In genomic region chr5:139690385-139691274, GRCh38 we compare ENCODE assay signal across 9 cellular contexts. TPM values are rescaled to one million over a fixed set of nuclear protein-coding genes. Genes with fewer than 3 reads are reported as not detected.
DNase-seq lines count a peak whose midpoint lies in the region; ATAC-seq and TF ChIP-seq lines count a peak whose summit lies in the region.
"Had no signal": no experiment of that assay in that cellular context is flagged by ENCODE, and none has a peak within 500 bp of the region (broad histone marks: within the 10 kb centered on the region; RNA-seq: fewer than 3 reads in every experiment).

No MANE protein-coding gene starts in this region.

- TF ChIP-seq CTCF in foreskin keratinocyte (conservative IDR thresholded peaks at IDR 0.05) (no peak), psoas muscle (IDR thresholded peaks at IDR 0.05) (no peak), suprapubic skin (IDR thresholded peaks at IDR 0.05) (no peak)

- WGBS in psoas muscle, 3 donors, result 19 to 30% (median 21%) methylated on average over 20 of the region's 20 CpGs
- 52% methylated on average over 8 of the region's 20 CpGs for WGBS in suprapubic skin

- intact Hi-C loops in psoas muscle (cut with DNase I), result loop anchor here (2.0 to 5.0 kb wide), 2 partner anchors 56 to 72 kb away; no protein-coding TSS in a partner anchor

- TF ChIP-seq POLR2A in suprapubic skin (IDR thresholded peaks at IDR 0.05), result no peak

- H3K4me3 ChIP-seq in SJCRH30 (no peak overlapping the region), psoas muscle (no peak overlapping the region), suprapubic skin (no peak overlapping the region)

- DNase-seq in EH (ENCODE audit: low read depth), result peak; percentile 63
- peak; percentile 63 to 67 for DNase-seq in SJCRH30
- no peak for DNase-seq in foreskin keratinocyte
- DNase-seq in psoas muscle, result no peak
- no peak for DNase-seq in suprapubic skin (ENCODE audit: low spot score in 2 of 2)
- no peak for DNase-seq in dermis blood vessel endothelial cell
- DNase-seq in stimulated activated naive CD8-positive, alpha-beta T cell treated with anti-CD3 and anti-CD28 coated beads, Interleukin-15, Interleukin-2, amounts not matched to agents 100 U/mL and 50 U/mL, for 24 hours, result no peak
- DNase-seq: NCI-H187 treated with DMSO at 0.1 percent for 48 hours had no signal

- peak; percentile 43 for ATAC-seq in foreskin keratinocyte
- peak in 2 of 4 donors; percentile 2 to 3 for ATAC-seq in psoas muscle
- ATAC-seq in GM21515 (IDR thresholded peaks at IDR 0.05; ENCODE audit: unreplicated experiment), result no peak
- ATAC-seq in stimulated activated naive CD8-positive, alpha-beta T cell treated with anti-CD3 and anti-CD28 coated beads, Interleukin-15, Interleukin-2, amounts not matched to agents 100 U/mL and 50 U/mL, for 24 hours, result no peak

- H3K27me3 ChIP-seq in SJCRH30, result no peaks in the 10 kb centered on the region
- peaks cover 28% of the 10 kb centered on the region for H3K27me3 ChIP-seq in foreskin keratinocyte
- H3K27me3 ChIP-seq in psoas muscle (ENCODE audit: insufficient read depth in 3 of 3, low read length in 2 of 3), result no peaks in the 10 kb centered on the region
- no peaks in the 10 kb centered on the region for H3K27me3 ChIP-seq in suprapubic skin

- H3K27ac ChIP-seq in SJCRH30 (no peak overlapping the region), foreskin keratinocyte (no peak overlapping the region), psoas muscle (peak overlapping the region; percentile 16), suprapubic skin (no peak overlapping the region)

- no peak for TF ChIP-seq EP300 in suprapubic skin (IDR thresholded peaks at IDR 0.05)

- peaks cover 3% of the 10 kb centered on the region; the same call in 1 of the 2 replicates for H3K36me3 ChIP-seq in SJCRH30
- no peaks in the 10 kb centered on the region for H3K36me3 ChIP-seq in psoas muscle (ENCODE audit: insufficient read depth in 1 of 2, low read depth in 1 of 2)
- H3K36me3 ChIP-seq in suprapubic skin, result no peaks in the 10 kb centered on the region

- H3K9me3 ChIP-seq in SJCRH30 (replicated peaks) (no peaks in the 10 kb centered on the region), psoas muscle (no peaks in the 10 kb centered on the region), suprapubic skin (no peaks in the 10 kb centered on the region)

- H3K4me1 ChIP-seq in SJCRH30, result peaks cover 28% of the 10 kb centered on the region
- H3K4me1 ChIP-seq in foreskin keratinocyte, result no peaks in the 10 kb centered on the region
- peaks cover 65% of the 10 kb centered on the region for H3K4me1 ChIP-seq in psoas muscle
- H3K4me1 ChIP-seq in suprapubic skin, result peaks cover 19% of the 10 kb centered on the region

RNA-seq across cellular contexts. Expression of gene CXXC5, which starts 42.5 kb away (rescaled TPM):
- total RNA-seq in SJCRH30 (2014; rRNA removed; shearing (Covaris generic)), result 76.8 and 81.4 TPM in 2 replicates
- total RNA-seq in foreskin keratinocyte (1.0 and 1.2 TPM in 2 replicates), psoas muscle (10 to 100 TPM; 31.9 to 88.3 (median 48.5) TPM), suprapubic skin (10 to 100 TPM; 21.8 to 40.6 (median 30.1) TPM), dermis blood vessel endothelial cell (29.6 and 36.1 TPM in 2 replicates)
- polyA plus RNA-seq in foreskin keratinocyte (0.84 and 0.94 TPM in 2 replicates), psoas muscle (10 to 100 TPM; 24.5 to 48.5 (median 27.0) TPM)

Comparison
In these comparisons a context has a peak if more than half of its experiments do, and no peak if none do; other contexts are left out.
1. DNase-seq: peak in EH (single experiment) and SJCRH30 (2 of 2); none in foreskin keratinocyte (0 of 2), psoas muscle (0 of 2), suprapubic skin (0 of 2), dermis blood vessel endothelial cell (single experiment) and stimulated activated naive CD8-positive, alpha-beta T cell treated with anti-CD3 and anti-CD28 coated beads, Interleukin-15, Interleukin-2, amounts not matched to agents 100 U/mL and 50 U/mL, for 24 hours (single experiment).
2. RNA of gene CXXC5, which starts 42.5 kb away (total RNA-seq): 76.8 to 81.4 TPM in SJCRH30, 31.9 to 88.3 TPM in psoas muscle, 29.6 to 36.1 TPM in dermis blood vessel endothelial cell and 21.8 to 40.6 TPM in suprapubic skin; 1.0 to 1.2 TPM in foreskin keratinocyte; every median in the first group is over 10 times any median in the second.